ENCODE assay signal across 8 cellular contexts in genomic region chrX:130165703-130166502, GRCh38. TPM values are rescaled to one million over a fixed set of nuclear protein-coding genes. Genes with fewer than 3 reads are reported as not detected.
DNase-seq lines count a peak whose midpoint lies in the region; ATAC-seq and TF ChIP-seq lines count a peak whose summit lies in the region.

Gene AIFM1 (minus strand): TSS chrX:130165841. CDS start chrX:130165656, 185 bp downstream.

- no peaks in the 10 kb centered on the region for H3K36me3 ChIP-seq in A673 (ENCODE audit: insufficient read depth, low read length, poor library complexity, severe bottlenecking)
- H3K36me3 ChIP-seq in breast epithelium = no peaks in the 10 kb centered on the region
- no peaks in the 10 kb centered on the region for H3K36me3 ChIP-seq in skeletal muscle tissue (ENCODE audit: control insufficient read depth in 3 of 3, insufficient read depth in 3 of 3, low read length in 3 of 3)

- no peak for TF ChIP-seq POLR2A in breast epithelium (IDR thresholded peaks at IDR 0.05)

- BruUV-seq in A673 (replicated peaks; lab: Mats Ljungman, UMichigan) = no TSS peak

- peak; percentile 93 for DNase-seq in A673 (ENCODE audit: low spot score)
- DNase-seq in NCI-H2196 treated with DMSO at 0.1 percent for 48 hours (lab: John Stamatoyannopoulos, UW; ENCODE audit: unreplicated experiment) = peak; percentile 76
- peak; percentile 80 for DNase-seq in breast epithelium (ENCODE audit: low spot score in 2 of 2)

- H3K4me3 ChIP-seq in A673 (ENCODE audit: low read depth, low read length, poor library complexity, severe bottlenecking) (peak within 1 kb of the TSS; percentile 73), breast epithelium (peak within 1 kb of the TSS; percentile 50 to 66 (median 57)), iPS-18c (ENCODE audit: insufficient read depth, low read depth, low read length) (peak within 1 kb of the TSS; percentile 69), skeletal muscle tissue (ENCODE audit: low read length in 3 of 3) (peak within 1 kb of the TSS; percentile 73 to 85 (median 83))

- intact Hi-C loops in A673 (cut with micrococcal nuclease; ENCODE audit: unreplicated experiment) = no loop called here
- intact Hi-C loops in breast epithelium (cut with DNase I; ENCODE audit: low total_unique reads) = no loop called here

- H3K27ac ChIP-seq in A673 (ENCODE audit: low read depth, low read length, poor library complexity, severe bottlenecking) = peak within 1 kb of the TSS; percentile 87
- peak within 1 kb of the TSS; percentile 79 for H3K27ac ChIP-seq in VCaP
- H3K27ac ChIP-seq in breast epithelium = peak within 1 kb of the TSS; percentile 82 to 89
- peak within 1 kb of the TSS; percentile 79 for H3K27ac ChIP-seq in skeletal muscle tissue (ENCODE audit: low read depth, low read length)

- H3K27me3 ChIP-seq in A673 (replicated peaks; ENCODE audit: insufficient read depth, low read depth, low read length, poor library complexity) = no peaks in the 10 kb centered on the region
- peaks cover 0 to 10% of the 10 kb centered on the region in 2 donors for H3K27me3 ChIP-seq in breast epithelium
- no peaks in the 10 kb centered on the region for H3K27me3 ChIP-seq in skeletal muscle tissue (ENCODE audit: control insufficient read depth in 3 of 3, insufficient read depth in 3 of 3, low read length in 3 of 3)

- POLR2A ChIA-PET in A673 (lab: Charles Lee; ENCODE audit: low non-redundant PET) = interaction anchor here (0.6 kb wide), 1 partner anchor 700 kb away, joined by 4 read pairs; no protein-coding TSS in a partner anchor

- CTCF ChIA-PET in A673 (lab: Charles Lee) = interaction anchor here (1.4 kb wide), 1 partner anchor 86 kb away, joined by 3 read pairs; no protein-coding TSS in a partner anchor

- H3K9ac ChIP-seq in skeletal muscle tissue (ENCODE audit: low read depth in 1 of 3, low read length in 3 of 3) = peak within 1 kb of the TSS; percentile 72 to 91 (median 88)

- TF ChIP-seq CTCF in A673 (conservative IDR thresholded peaks at IDR 0.05; ENCODE audit: low read depth, low read length) = no peak
- no peak for TF ChIP-seq CTCF in VCaP (conservative IDR thresholded peaks at IDR 0.05)
- TF ChIP-seq CTCF in breast epithelium (IDR thresholded peaks at IDR 0.05) = peak in 1 of 3 donors; percentile 12

- H3K4me1 ChIP-seq in A673 (ENCODE audit: insufficient read depth, low read length, poor library complexity, severe bottlenecking) (peaks cover 11% of the 10 kb centered on the region), breast epithelium (no peaks in the 10 kb centered on the region), skeletal muscle tissue (ENCODE audit: control insufficient read depth in 3 of 3, insufficient read depth in 3 of 3, low read length in 3 of 3) (peaks cover 9 to 21% (median 18%) of the 10 kb centered on the region in 3 donors)

- H3K9me3 ChIP-seq in A673 (ENCODE audit: low read depth, low read length, poor library complexity, severe bottlenecking) = no peaks in the 10 kb centered on the region
- no peaks in the 10 kb centered on the region for H3K9me3 ChIP-seq in breast epithelium
- peaks cover 4% of the 10 kb centered on the region for H3K9me3 ChIP-seq in iPS-18c (ENCODE audit: control insufficient read depth, insufficient read depth, low read length)
- no peaks in the 10 kb centered on the region for H3K9me3 ChIP-seq in skeletal muscle tissue (ENCODE audit: control insufficient read depth in 3 of 3, low read length in 3 of 3)

- ATAC-seq in GM18870 (IDR thresholded peaks at IDR 0.05; ENCODE audit: unreplicated experiment) = peak; percentile 82
- ATAC-seq in HG03135 (IDR thresholded peaks at IDR 0.05; ENCODE audit: unreplicated experiment) = peak; percentile 85

RNA-seq across cellular contexts. Expression of gene AIFM1, which starts in this region (rescaled TPM):
- 69.4 and 71.1 TPM in 2 replicates for total RNA-seq in A673 (2021)
- 10 to 100 TPM; 13.5 to 24.6 (median 16.6) TPM for total RNA-seq in breast epithelium
- 19.3 TPM for total RNA-seq in skeletal muscle tissue

Comparison
In these comparisons a context has a peak if more than half of its experiments do, and no peak if none do; other contexts are left out.
1. Peak in every context shown above with its lines: DNase-seq, ATAC-seq, H3K4me3 ChIP-seq and H3K27ac ChIP-seq.